Comparison of ENCODE assay signal across 1 cellular context in genomic region chr1:94209425-94209824, GRCh38.
TF ChIP-seq lines count a peak whose summit lies in the region.

No MANE protein-coding gene starts in this region.

TF ChIP-seq in HepG2, 621 proteins besides CTCF, POLR2A, EP300 and RAD21 (continued from another document):
- TF ChIP-seq AHDC1 (CRISPR knock-in tag; IDR thresholded peaks at IDR 0.05; ENCODE audit: borderline replicate concordance) (peak; percentile 45; the same call in 1 of the 2 replicates), ZNF251 (CRISPR knock-in tag; IDR thresholded peaks at IDR 0.05) (no peak), SRSF9 (IDR thresholded peaks at IDR 0.05; ENCODE audit: borderline replicate concordance, insufficient read depth, low read depth, low read length, poor library complexity, severe bottlenecking) (no peak), ELF3 (CRISPR knock-in tag; IDR thresholded peaks at IDR 0.05) (no peak), IRX3 (CRISPR knock-in tag; IDR thresholded peaks at IDR 0.05; ENCODE audit: borderline replicate concordance, low read depth) (no peak), HDAC6 (IDR thresholded peaks at IDR 0.05; ENCODE audit: low read depth, low read length) (no peak)
